Comparison of ENCODE assay signal across 8 cellular contexts in genomic region chr11:62727007-62727832, GRCh38. TPM values are rescaled to one million over a fixed set of nuclear protein-coding genes. Genes with fewer than 3 reads are reported as not detected.
A peak's percentile ranks its signal among the peaks of the same experiment; 100 is the strongest.
DNase-seq lines count a peak whose midpoint lies in the region; ATAC-seq and TF ChIP-seq lines count a peak whose summit lies in the region.

Gene HNRNPUL2 (minus strand): TSS chr11:62727457. CDS start chr11:62727156, 301 bp downstream.

- H3K4me1 Mint-ChIP-seq in activated B cell treated with CpG ODN at 0.5 μM for 24 hours = peaks cover 55% of the 10 kb centered on the region

- CTCF ChIA-PET in activated B cell treated with CpG ODN at 0.5 μM for 24 hours (lab: Charles Lee) = interaction anchor here (0.6 to 1.5 kb wide), 6 partner anchors 27 to 302 kb away, joined by 3 to 4 read pairs (median 3); partner anchors contain the start of genes TUT1, WDR74 and ZBTB3

- H3K4me3 Mint-ChIP-seq in activated B cell treated with CpG ODN at 0.5 μM for 24 hours = peak within 1 kb of the TSS; percentile 98

- H3K27me3 Mint-ChIP-seq in activated B cell treated with CpG ODN at 0.5 μM for 24 hours = no peaks in the 10 kb centered on the region

- peaks cover 68% of the 10 kb centered on the region for H3K36me3 Mint-ChIP-seq in activated B cell treated with CpG ODN at 0.5 μM for 24 hours (ENCODE audit: low read depth)

- in situ Hi-C loops in GM18951 (cut with MboI; ENCODE audit: low sequenced_read_pairs, unreplicated experiment) = no loop called here

- H3K9me3 Mint-ChIP-seq in activated B cell treated with CpG ODN at 0.5 μM for 24 hours = no peaks in the 10 kb centered on the region

- TF ChIP-seq CTCF in activated B cell treated with CpG ODN at 0.5 μM for 24 hours (IDR thresholded peaks at IDR 0.05) = no peak

- POLR2A ChIA-PET in activated B cell treated with CpG ODN at 0.5 μM for 24 hours (lab: Charles Lee) = interaction anchor here (0.5 to 8.9 kb wide), 55 partner anchors 8 to 1372 kb away, joined by 3 to 193 read pairs (median 6); partner anchors contain the start of genes B3GAT3, BSCL2, C11orf98 and CSKMT

- peak; percentile 67 for ATAC-seq in HG03196 (IDR thresholded peaks at IDR 0.05; ENCODE audit: unreplicated experiment)
- peak; percentile 84 for ATAC-seq in activated B cell treated with CpG ODN at 0.5 μM for 24 hours (ENCODE audit: low read depth)

- H3K27ac Mint-ChIP-seq in activated B cell treated with CpG ODN at 0.5 μM for 24 hours = peak within 1 kb of the TSS; percentile 98

- peak; percentile 95 for TF ChIP-seq POLR2A in GM18951 (IDR thresholded peaks at IDR 0.05; ENCODE audit: extremely low read depth, insufficient read depth, insufficient read length)

- intact Hi-C loops in activated B cell treated with CpG ODN at 0.5 μM for 24 hours (cut with micrococcal nuclease) = loop anchor here (1.0 to 2.0 kb wide), 7 partner anchors 18 to 136 kb away; partner anchors contain the start of genes GANAB, INTS5, TAF6L and TMEM179B

- H3K27ac ChIP-seq in caudate nucleus (ENCODE audit: low read depth, low read length) = peak within 1 kb of the TSS; percentile 99

- peak; percentile 98 for DNase-seq in AG08396 (ENCODE audit: low spot score)
- peak; percentile 100 for DNase-seq in NCI-H345 (lab: John Stamatoyannopoulos, UW)
- peak; percentile 97 for DNase-seq in activated B cell treated with CpG ODN at 0.5 μM for 24 hours
- DNase-seq in caudate nucleus (lab: John Stamatoyannopoulos, UW) = peak; percentile 65 to 99 (median 97)
- DNase-seq in iris pigment epithelial cell (ENCODE audit: low read depth) = peak; percentile 99
- peak; percentile 96 for DNase-seq in stimulated activated CD4-positive, alpha-beta T cell treated with anti-CD3 and anti-CD28 coated beads, Interleukin-12 subunit alpha, Interleukin-12 subunit beta, amount 100 ng/mL, for 4 hours

RNA-seq across cellular contexts. Expression of gene HNRNPUL2, which starts in this region (rescaled TPM):
- total RNA-seq in activated B cell treated with CpG ODN at 0.5 μM for 24 hours = 58.2 and 63.9 TPM in 2 replicates

Comparison
In these comparisons a context has a peak if more than half of its experiments do, and no peak if none do; other contexts are left out.
1. Peak in every context shown above with its lines: DNase-seq, ATAC-seq and H3K27ac ChIP-seq.